In genomic region chrX:154397888-154398667, GRCh38 we compare ENCODE assay signal across 8 cellular contexts. TPM values are rescaled to one million over a fixed set of nuclear protein-coding genes. Genes with fewer than 3 reads are reported as not detected.
DNase-seq lines count a peak whose midpoint lies in the region; ATAC-seq and TF ChIP-seq lines count a peak whose summit lies in the region.

Gene RPL10, plus strand, starts transcription at chrX:154398377. Its CDS starts 143 bp downstream, at chrX:154398520.

- DNase-seq in DND-41 (peak; percentile 94), GM23248 (peak; percentile 95), Kasumi-1 (lab: John Stamatoyannopoulos, UW) (peak; percentile 81 to 92), RKO (ENCODE audit: low spot score) (peak; percentile 96)
- peak; percentile 92 to 94 for DNase-seq in activated T-cell treated with anti-CD3 and anti-CD28 coated beads, Interleukin-2, amount 50 U/mL, for 72 hours
- peak; percentile 72 to 74 for DNase-seq in stimulated activated CD8-positive, alpha-beta memory T cell treated with anti-CD3 and anti-CD28 coated beads, Interleukin-7, amount 100 ng/mL, for 1 hour (ENCODE audit: low read depth in 2 of 2)

- H3K4me1 ChIP-seq in DND-41 (ENCODE audit: insufficient read depth, low read length): peaks cover 21% of the 10 kb centered on the region
- H3K4me1 ChIP-seq in GM23248 (ENCODE audit: insufficient read depth): no peaks in the 10 kb centered on the region; the same call in 1 of the 2 replicates
- peaks cover 13% of the 10 kb centered on the region for H3K4me1 ChIP-seq in muscle layer of colon (ENCODE audit: insufficient read depth, low read length)

- no peaks in the 10 kb centered on the region for H3K27me3 Mint-ChIP-seq in activated T-cell treated with anti-CD3 and anti-CD28 coated beads, Interleukin-2, amount 50 U/mL, for 72 hours (ENCODE audit: low read depth)

- no peak for TF ChIP-seq CTCF in DND-41 (IDR thresholded peaks at IDR 0.05; ENCODE audit: borderline replicate concordance, extremely low read depth, low read length, poor library complexity, severe bottlenecking)

- WGBS in GM23248 (ENCODE audit: low coverage in 1 of 2, low lambda C conversion rate in 2 of 2, missing lambda C conversion rate in 2 of 2), 2 experiments: 0 to 1% methylated on average over 30 to 62 of the region's 69 CpGs

- H3F3A ChIP-seq in GM23248 (ENCODE audit: insufficient read depth): peaks cover 40% of the 10 kb centered on the region

- H3K4me3 ChIP-seq in DND-41 (ENCODE audit: low read depth in 1 of 2, low read length in 2 of 2): peak within 1 kb of the TSS; percentile 72 to 81
- H3K4me3 ChIP-seq in GM23248: peak within 1 kb of the TSS; percentile 85
- H3K4me3 ChIP-seq in muscle layer of colon (ENCODE audit: low read depth in 1 of 2, low read length in 2 of 2): peak within 1 kb of the TSS; percentile 76 to 77

- no peaks in the 10 kb centered on the region for H3K9me3 ChIP-seq in DND-41 (ENCODE audit: insufficient read depth, low read length, severe bottlenecking)
- H3K9me3 ChIP-seq in GM23248 (ENCODE audit: low read depth): no peaks in the 10 kb centered on the region
- H3K9me3 ChIP-seq in muscle layer of colon (ENCODE audit: low read length): no peaks in the 10 kb centered on the region

- in situ Hi-C loops in GM23248 (cut with MboI): no loop called here

- peaks cover 18 to 20% of the 10 kb centered on the region in 2 donors for H3K36me3 Mint-ChIP-seq in activated T-cell treated with anti-CD3 and anti-CD28 coated beads, Interleukin-2, amount 50 U/mL, for 72 hours (ENCODE audit: insufficient read depth in 2 of 2)

- peak within 1 kb of the TSS; percentile 99 for H3K27ac Mint-ChIP-seq in activated T-cell treated with anti-CD3 and anti-CD28 coated beads, Interleukin-2, amount 50 U/mL, for 72 hours

- peak within 1 kb of the TSS; percentile 65 for H2AFZ ChIP-seq in DND-41 (ENCODE audit: low read depth, low read length)
- H2AFZ ChIP-seq in GM23248: peak within 1 kb of the TSS; percentile 51

- H3K79me2 ChIP-seq in DND-41 (ENCODE audit: insufficient read depth, low read length) (peaks cover 31% of the 10 kb centered on the region), GM23248 (ENCODE audit: insufficient read depth) (peaks cover 28% of the 10 kb centered on the region)

- H3K36me3 ChIP-seq in DND-41 (ENCODE audit: insufficient read depth, low read length): peaks cover 29% of the 10 kb centered on the region
- H3K36me3 ChIP-seq in GM23248 (ENCODE audit: low read depth): peaks cover 24% of the 10 kb centered on the region
- H3K36me3 ChIP-seq in muscle layer of colon (ENCODE audit: insufficient read depth, low read length): peaks cover 13% of the 10 kb centered on the region

- ATAC-seq in DND-41 (ENCODE audit: insufficient read depth, low read depth) (peak; percentile 69), esophagus mucosa (peak; percentile 91)
- ATAC-seq in activated T-cell treated with anti-CD3 and anti-CD28 coated beads, Interleukin-2, amount 50 U/mL, for 72 hours (replicated peaks in 1 of 2): peak; percentile 77 to 83

- no peaks in the 10 kb centered on the region for H3K9me2 ChIP-seq in GM23248 (ENCODE audit: insufficient read depth)

- H3K27ac ChIP-seq in DND-41 (ENCODE audit: low read length) (peak within 1 kb of the TSS; percentile 98), GM23248 (peak within 1 kb of the TSS; percentile 100), muscle layer of colon (ENCODE audit: low read depth, low read length) (peak within 1 kb of the TSS; percentile 90)

- H3K4me2 ChIP-seq in DND-41 (ENCODE audit: insufficient read depth, low read length) (peak within 1 kb of the TSS; percentile 78), GM23248 (ENCODE audit: unreplicated experiment) (peak within 1 kb of the TSS; percentile 90)

- H4K20me1 ChIP-seq in DND-41 (ENCODE audit: insufficient read depth, low read length) (peaks cover 21% of the 10 kb centered on the region), GM23248 (ENCODE audit: insufficient read depth) (no peaks in the 10 kb centered on the region)

- no peaks in the 10 kb centered on the region for H3K9me3 Mint-ChIP-seq in activated T-cell treated with anti-CD3 and anti-CD28 coated beads, Interleukin-2, amount 50 U/mL, for 72 hours

- peaks cover 10% of the 10 kb centered on the region for H3K4me1 Mint-ChIP-seq in activated T-cell treated with anti-CD3 and anti-CD28 coated beads, Interleukin-2, amount 50 U/mL, for 72 hours (ENCODE audit: low read depth)

- H3K9ac ChIP-seq in DND-41 (ENCODE audit: low read depth, low read length): peak within 1 kb of the TSS; percentile 98
- H3K9ac ChIP-seq in GM23248: peak within 1 kb of the TSS; percentile 100
- H3K9ac ChIP-seq in muscle layer of colon (ENCODE audit: low read length): peak within 1 kb of the TSS; percentile 90

- H3K4me3 Mint-ChIP-seq in activated T-cell treated with anti-CD3 and anti-CD28 coated beads, Interleukin-2, amount 50 U/mL, for 72 hours: peak within 1 kb of the TSS; percentile 91 to 96

- no peaks in the 10 kb centered on the region for H3K27me3 ChIP-seq in DND-41 (ENCODE audit: insufficient read depth, low read length, poor library complexity)
- H3K27me3 ChIP-seq in GM23248 (replicated peaks; ENCODE audit: insufficient read depth): no peaks in the 10 kb centered on the region
- peaks cover 0 to 3% of the 10 kb centered on the region in 2 donors for H3K27me3 ChIP-seq in muscle layer of colon (ENCODE audit: control insufficient read depth in 1 of 2, insufficient read depth in 2 of 2, low read length in 2 of 2)

RNA-seq across cellular contexts. Expression of gene RPL10, which starts in this region (rescaled TPM):
- 3,014 and 6,561 TPM in 2 replicates for total RNA-seq in GM23248 (2014; rRNA removed; shearing (Covaris generic))
- polyA plus RNA-seq in GM23248 (2016; fragmentation: Nextera tagmentation; extraction: Ambion mirVana): 1,381 and 1,435 TPM in 2 replicates
- total RNA-seq in activated T-cell treated with anti-CD3 and anti-CD28 coated beads, Interleukin-2, amount 50 U/mL, for 72 hours: 1,000 to 10,000 TPM; 3,958 to 4,635 TPM
- 2,565 TPM for total RNA-seq in esophagus mucosa

Comparison
In these comparisons a context has a peak if more than half of its experiments do, and no peak if none do; other contexts are left out.
1. Peak in every context shown above with its lines: DNase-seq, ATAC-seq, H3K4me3 ChIP-seq and H3K27ac ChIP-seq.